1 cellular context compared by ENCODE assay signal in the genomic region with DNA sequence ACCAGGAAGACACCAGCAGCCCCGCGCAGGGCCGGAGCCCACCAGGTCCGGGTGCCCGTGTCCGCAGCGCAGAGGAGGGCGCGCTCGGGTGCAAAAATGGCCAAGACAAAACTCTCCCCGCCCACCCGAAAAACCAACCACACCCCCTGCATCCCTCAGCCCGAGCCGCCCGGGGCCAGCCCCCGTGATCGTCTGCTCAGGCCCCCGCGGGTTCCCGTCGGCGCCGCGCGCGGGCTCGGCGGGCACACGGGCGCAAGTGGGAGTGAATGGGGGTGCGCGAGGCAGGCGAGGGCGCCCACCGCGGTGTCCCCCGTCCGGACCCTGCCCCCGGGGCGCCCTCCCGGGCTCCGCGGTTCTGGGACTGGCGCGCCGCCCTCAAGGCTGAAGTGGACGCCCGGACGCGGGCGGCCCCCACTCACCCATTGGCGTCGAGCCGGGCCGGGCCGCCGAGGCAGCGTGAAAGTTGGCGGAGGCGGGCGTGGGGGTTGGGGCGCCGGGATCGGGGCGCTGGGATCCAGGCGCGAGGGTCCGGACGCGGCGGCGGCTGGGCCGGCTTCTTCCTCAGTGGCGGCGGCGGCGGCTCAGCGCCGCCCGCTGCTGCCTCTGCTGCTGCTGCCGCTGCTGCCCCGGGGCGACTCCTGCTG.
TF ChIP-seq lines count a peak whose summit lies in the region.

No MANE protein-coding gene starts in this region.

TF ChIP-seq in IMR-90, 13 proteins besides CTCF, POLR2A, EP300 and RAD21 (continued from another document):
- TF ChIP-seq FOS (IDR thresholded peaks at IDR 0.05; ENCODE audit: low read depth, low read length) = no peak
